ENCODE assay signal across 2 cellular contexts in genomic region chr16:83785455-83785854, GRCh38.
TF ChIP-seq lines count a peak whose summit lies in the region.

No MANE protein-coding gene starts in this region.

TF ChIP-seq in IMR-90, 13 proteins besides CTCF, POLR2A, EP300 and RAD21:
- TF ChIP-seq FOS (IDR thresholded peaks at IDR 0.05; ENCODE audit: low read depth, low read length) (no peak), SMC3 (IDR thresholded peaks at IDR 0.05; ENCODE audit: low read depth, low read length) (no peak), NFE2L2 (IDR thresholded peaks at IDR 0.05; ENCODE audit: low read depth, low read length) (peak; percentile 64; the same call in 1 of the 2 replicates), MAFK (IDR thresholded peaks at IDR 0.05; ENCODE audit: low read depth, low read length) (peak; percentile 82)

TF ChIP-seq in K562, 482 proteins besides CTCF, POLR2A, EP300 and RAD21:
- TF ChIP-seq MAFK (IDR thresholded peaks at IDR 0.05; ENCODE audit: low read length) (peak; percentile 96), ATF3 (IDR thresholded peaks at IDR 0.05) (peak; percentile 71), ATF3 (CRISPR knock-in tag; conservative IDR thresholded peaks at IDR 0.05) (no peak), ZC3H4 (CRISPR knock-in tag; IDR thresholded peaks at IDR 0.05; ENCODE audit: borderline replicate concordance) (no peak), TFAP4 (CRISPR knock-in tag; IDR thresholded peaks at IDR 0.05; ENCODE audit: borderline replicate concordance) (peak; percentile 14; the same call in 1 of the 2 replicates), SMAD4 (CRISPR knock-in tag; conservative IDR thresholded peaks at IDR 0.05) (no peak), ATF7 (IDR thresholded peaks at IDR 0.05) (peak; percentile 27; the same call in 1 of the 2 replicates), ZC3H8 (IDR thresholded peaks at IDR 0.05) (no peak), ZBTB7A (IDR thresholded peaks at IDR 0.05; ENCODE audit: borderline replicate concordance, control insufficient read depth, low read depth, low read length) (no peak), C11orf30 (IDR thresholded peaks at IDR 0.05; ENCODE audit: low read depth) (peak; percentile 99), BACH1 (tag; IDR thresholded peaks at IDR 0.05) (peak; percentile 88; the same call in 1 of the 2 replicates), NFE2 (IDR thresholded peaks at IDR 0.05; ENCODE audit: low read depth) (peak; percentile 94), DPF2 (IDR thresholded peaks at IDR 0.05) (peak; percentile 52; the same call in 1 of the 2 replicates), JUND (IDR thresholded peaks at IDR 0.05; ENCODE audit: borderline replicate concordance, low read depth, low read length) (peak; percentile 55), JUND (tag; IDR thresholded peaks at IDR 0.05; ENCODE audit: borderline replicate concordance, low read depth, low read length) (peak; percentile 54; the same call in 1 of the 3 replicates), FOSL1 (tag; conservative IDR thresholded peaks at IDR 0.05) (0 out of 2 replicates have a peak, but pooled peaks have one; percentile 17), ZNF316 (IDR thresholded peaks at IDR 0.05) (peak; percentile 99), SMARCA4 (IDR thresholded peaks at IDR 0.05) (peak; percentile 38; the same call in 1 of the 2 replicates), SMARCE1 (IDR thresholded peaks at IDR 0.05) (peak; percentile 24; the same call in 1 of the 2 replicates), NFE2L1 (tag; IDR thresholded peaks at IDR 0.05; ENCODE audit: borderline replicate concordance, low read depth) (peak; percentile 87), MAFF (IDR thresholded peaks at IDR 0.05; ENCODE audit: low read length) (peak; percentile 97), TRIM24 (IDR thresholded peaks at IDR 0.05) (peak; percentile 31 to 38; a peak in 2 of 4 replicates), MAFG (tag; conservative IDR thresholded peaks at IDR 0.05) (peak; percentile 98), ARID1B (IDR thresholded peaks at IDR 0.05) (peak; percentile 51), ZNF146 (CRISPR knock-in tag; IDR thresholded peaks at IDR 0.05; ENCODE audit: unreplicated experiment) (no peak)
